Comparison of ENCODE assay signal across 12 cellular contexts in genomic region chr6:31473780-31474725, GRCh38. TPM values are rescaled to one million over a fixed set of nuclear protein-coding genes. Genes with fewer than 3 reads are reported as not detected.
DNase-seq lines count a peak whose midpoint lies in the region; ATAC-seq and TF ChIP-seq lines count a peak whose summit lies in the region.
"Had no signal": no experiment of that assay in that cellular context is flagged by ENCODE, and none has a peak within 500 bp of the region (broad histone marks: within the 10 kb centered on the region; RNA-seq: fewer than 3 reads in every experiment).

No MANE protein-coding gene starts in this region.

- H2AFZ ChIP-seq in osteoblast (ENCODE audit: low read length): peak overlapping the region; percentile 50

- H3K4me1 ChIP-seq in effector memory CD4-positive, alpha-beta T cell (ENCODE audit: control insufficient read depth, insufficient read depth, low read length, poor library complexity, severe bottlenecking): peaks cover 7% of the 10 kb centered on the region
- H3K4me1 ChIP-seq in osteoblast (ENCODE audit: insufficient read depth, low read length): peaks cover 18% of the 10 kb centered on the region

- H3K27me3 ChIP-seq in effector memory CD4-positive, alpha-beta T cell (replicated peaks; ENCODE audit: control insufficient read depth, insufficient read depth, low read length, poor library complexity, severe bottlenecking): no peaks in the 10 kb centered on the region
- H3K27me3 ChIP-seq in osteoblast (ENCODE audit: insufficient read depth, low read length): peaks cover 14% of the 10 kb centered on the region

- H3K4me3 ChIP-seq in effector memory CD4-positive, alpha-beta T cell (ENCODE audit: insufficient read depth, low read depth, low read length, poor library complexity, severe bottlenecking): no peak overlapping the region
- H3K4me3 ChIP-seq in osteoblast (ENCODE audit: insufficient read depth, low read length): no peak overlapping the region

- peak overlapping the region; percentile 46 for H3K4me2 ChIP-seq in osteoblast (ENCODE audit: insufficient read depth, low read length)

- H3K36me3 ChIP-seq in effector memory CD4-positive, alpha-beta T cell (ENCODE audit: control insufficient read depth, insufficient read depth, low read length): no peaks in the 10 kb centered on the region
- no peaks in the 10 kb centered on the region for H3K36me3 ChIP-seq in osteoblast (ENCODE audit: insufficient read depth, low read length)

- DNase-seq in activated CD4-positive, CD25-positive, alpha-beta regulatory T cell treated with anti-CD3 and anti-CD28 coated beads, Interleukin-2, amount 50 U/mL, for 72 hours: no peak
- peak; percentile 80 for DNase-seq in RPMI7951 (ENCODE audit: low read depth)
- DNase-seq in effector memory CD4-positive, alpha-beta T cell: no peak
- peak; percentile 92 for DNase-seq in osteoblast (ENCODE audit: insufficient read length, low spot score, missing footprints)
- DNase-seq in SW 1271 (lab: John Stamatoyannopoulos, UW): no peak
- DNase-seq in NCI-H1694 (lab: John Stamatoyannopoulos, UW): no peak
- DNase-seq: left colon, NCI-H510A treated with DMSO at 0.1 percent for 48 hours, retina had no signal

- H3K79me2 ChIP-seq in osteoblast (ENCODE audit: insufficient read depth, low read length): no peaks in the 10 kb centered on the region

- ATAC-seq in activated CD4-positive, CD25-positive, alpha-beta regulatory T cell treated with anti-CD3 and anti-CD28 coated beads, Interleukin-2, amount 50 U/mL, for 24 hours: peak; percentile 24 to 36
- ATAC-seq in GM19328 (IDR thresholded peaks at IDR 0.05; ENCODE audit: unreplicated experiment): no peak
- ATAC-seq: left colon had no signal

- H4K20me1 ChIP-seq in osteoblast (ENCODE audit: insufficient read depth, low read length): no peaks in the 10 kb centered on the region

- peak overlapping the region; percentile 1 for H3K27ac ChIP-seq in effector memory CD4-positive, alpha-beta T cell (ENCODE audit: insufficient read depth, low read length, poor library complexity, severe bottlenecking)
- peak overlapping the region; percentile 42 for H3K27ac ChIP-seq in osteoblast (ENCODE audit: low read depth, low read length)
- H3K27ac ChIP-seq: 22Rv1 had no signal

- no peak for TF ChIP-seq CTCF in osteoblast (IDR thresholded peaks at IDR 0.05; ENCODE audit: extremely low read depth, low read depth, low read length)

- H3K9me3 ChIP-seq in effector memory CD4-positive, alpha-beta T cell (ENCODE audit: control insufficient read depth, low read length): no peaks in the 10 kb centered on the region
- H3K9me3 ChIP-seq in osteoblast (ENCODE audit: low read depth, low read length): no peaks in the 10 kb centered on the region

RNA-seq across cellular contexts. Expression of gene MICB, which starts 23.9 kb away (rescaled TPM):
- 31.0 and 34.4 TPM in 2 replicates for total RNA-seq in RPMI7951 (2014; rRNA removed; shearing (Covaris generic))
- total RNA-seq in osteoblast: 12.7 and 14.1 TPM in 2 replicates

RNA-seq across cellular contexts. Expression of gene MCCD1, which starts 54.7 kb away (rescaled TPM):
- total RNA-seq in RPMI7951 (2014; rRNA removed; shearing (Covaris generic)): not detected in 2 replicates
- not detected in 2 replicates for total RNA-seq in osteoblast
- total RNA-seq: left colon had no signal

Comparison
In these comparisons a context has a peak if more than half of its experiments do, and no peak if none do; other contexts are left out.
1. DNase-seq: peak in RPMI7951 (single experiment) and osteoblast (single experiment); none in activated CD4-positive, CD25-positive, alpha-beta regulatory T cell treated with anti-CD3 and anti-CD28 coated beads, Interleukin-2, amount 50 U/mL, for 72 hours (single experiment), effector memory CD4-positive, alpha-beta T cell (0 of 3), SW 1271 (0 of 2) and NCI-H1694 (single experiment).